Comparison of ENCODE assay signal across 16 cellular contexts in genomic region chr2:142716463-142717242, GRCh38.
A peak's percentile ranks its signal among the peaks of the same experiment; 100 is the strongest.
DNase-seq lines count a peak whose midpoint lies in the region; TF ChIP-seq lines count a peak whose summit lies in the region.
"Had no signal": no experiment of that assay in that cellular context is flagged by ENCODE, and none has a peak within 500 bp of the region (broad histone marks: within the 10 kb centered on the region; RNA-seq: fewer than 3 reads in every experiment).

No MANE protein-coding gene starts in this region.

- H3K4me1 ChIP-seq in iPS DF 6.9 (ENCODE audit: control insufficient read depth, insufficient read depth, low read length) (0 out of 2 replicates have a peak, but pooled peaks cover 1% of the 10 kb centered on the region), esophagus muscularis mucosa (no peaks in the 10 kb centered on the region)
- H3K4me1 ChIP-seq: adrenal gland, HAP-1 had no signal

- H3K9me3 Mint-ChIP-seq in activated CD4-positive, alpha-beta memory T cell treated with anti-CD3 and anti-CD28 coated beads for 36 hours = peaks cover 3% of the 10 kb centered on the region
- H3K9me3 Mint-ChIP-seq: activated T-cell treated with anti-CD3 and anti-CD28 coated beads, Interleukin-2, amount 50 U/mL, for 24 hours had no signal

- no peak for TF ChIP-seq CTCF in esophagus muscularis mucosa (IDR thresholded peaks at IDR 0.05)

- H3K27ac Mint-ChIP-seq in activated CD4-positive, alpha-beta memory T cell treated with anti-CD3 and anti-CD28 coated beads for 36 hours = no peak overlapping the region
- H3K27ac Mint-ChIP-seq: activated T-cell treated with anti-CD3 and anti-CD28 coated beads, Interleukin-2, amount 50 U/mL, for 24 hours; CD4-positive, alpha-beta memory T cell; stimulated activated naive CD8-positive, alpha-beta T cell treated with anti-CD3 and anti-CD28 coated beads, Interleukin-15, Interleukin-2, amounts not matched to agents 100 ng/mL and 50 ng/mL, for 24 hours; T-cell had no signal

- WGBS in iPS DF 6.9 (ENCODE audit: insufficient coverage, insufficient read length) = no CpG with 5 or more reads among the region's 6 CpGs
- 71% methylated on average over 6 of the region's 6 CpGs for WGBS in esophagus muscularis mucosa

- no peaks in the 10 kb centered on the region for H3K27me3 Mint-ChIP-seq in activated CD4-positive, alpha-beta memory T cell treated with anti-CD3 and anti-CD28 coated beads for 36 hours
- H3K27me3 Mint-ChIP-seq: activated T-cell treated with anti-CD3 and anti-CD28 coated beads, Interleukin-2, amount 50 U/mL, for 24 hours; CD4-positive, alpha-beta memory T cell; stimulated activated naive CD8-positive, alpha-beta T cell treated with anti-CD3 and anti-CD28 coated beads, Interleukin-15, Interleukin-2, amounts not matched to agents 100 ng/mL and 50 ng/mL, for 24 hours; T-cell had no signal

- H3K4me1 Mint-ChIP-seq in activated CD4-positive, alpha-beta memory T cell treated with anti-CD3 and anti-CD28 coated beads for 36 hours (ENCODE audit: low read depth) = no peaks in the 10 kb centered on the region
- H3K4me1 Mint-ChIP-seq: CD4-positive, alpha-beta memory T cell; T-cell had no signal

- no peaks in the 10 kb centered on the region for H3K36me3 Mint-ChIP-seq in activated CD4-positive, alpha-beta memory T cell treated with anti-CD3 and anti-CD28 coated beads for 36 hours
- H3K36me3 Mint-ChIP-seq: CD4-positive, alpha-beta memory T cell; T-cell had no signal

- CTCF ChIA-PET in activated CD4-positive, alpha-beta memory T cell treated with anti-CD3 and anti-CD28 coated beads for 36 hours (lab: Charles Lee) = no interaction called here

- H3K4me3 ChIP-seq in iPS DF 6.9 (ENCODE audit: low read length) (no peak overlapping the region), esophagus muscularis mucosa (no peak overlapping the region)
- H3K4me3 ChIP-seq: adrenal gland, HAP-1 had no signal

- no peak overlapping the region for H3K4me3 Mint-ChIP-seq in activated CD4-positive, alpha-beta memory T cell treated with anti-CD3 and anti-CD28 coated beads for 36 hours
- H3K4me3 Mint-ChIP-seq: activated T-cell treated with anti-CD3 and anti-CD28 coated beads, Interleukin-2, amount 50 U/mL, for 24 hours; CD4-positive, alpha-beta memory T cell; stimulated activated naive CD8-positive, alpha-beta T cell treated with anti-CD3 and anti-CD28 coated beads, Interleukin-15, Interleukin-2, amounts not matched to agents 100 ng/mL and 50 ng/mL, for 24 hours; T-cell had no signal

- H3K27me3 ChIP-seq in iPS DF 6.9 (ENCODE audit: control insufficient read depth, insufficient read depth, low read length) (no peaks in the 10 kb centered on the region), esophagus muscularis mucosa (no peaks in the 10 kb centered on the region)
- H3K27me3 ChIP-seq: adrenal gland had no signal

- no peak for TF ChIP-seq EP300 in esophagus muscularis mucosa (IDR thresholded peaks at IDR 0.05)

- POLR2A ChIA-PET in activated CD4-positive, alpha-beta memory T cell treated with anti-CD3 and anti-CD28 coated beads for 36 hours (lab: Charles Lee) = no interaction called here

- DNase-seq in LHCN-M2 (ENCODE audit: low read depth) (peak; percentile 61), brain pericyte (ENCODE audit: low read depth, low spot score) (peak; percentile 26), iPS DF 6.9 (ENCODE audit: low read depth, low spot score) (peak; percentile 18), stromal cell of bone marrow (ENCODE audit: low read depth) (peak; percentile 71), NCI-H748 (lab: John Stamatoyannopoulos, UW; ENCODE audit: unreplicated experiment) (no peak), esophagus muscularis mucosa (ENCODE audit: extremely low spot score) (no peak)
- DNase-seq in activated CD4-positive, alpha-beta memory T cell treated with anti-CD3 and anti-CD28 coated beads for 36 hours = no peak
- DNase-seq: activated T-cell treated with anti-CD3 and anti-CD28 coated beads, Interleukin-2, amount 50 U/mL, for 24 hours; CD4-positive, alpha-beta memory T cell; MV-4-11; NCI-H2227 treated with DMSO at 0.1 percent for 48 hours; retina; T-cell had no signal

- H3K27ac ChIP-seq in iPS DF 6.9 (ENCODE audit: low read length) (no peak overlapping the region), esophagus muscularis mucosa (replicated peaks in 1 of 4) (peak overlapping the region in 2 of 4 donors; percentile 38 to 50)
- H3K27ac ChIP-seq: adrenal gland had no signal

- intact Hi-C loops in esophagus muscularis mucosa (cut with DNase I) = no loop called here
- intact Hi-C loops in activated CD4-positive, alpha-beta memory T cell treated with anti-CD3 and anti-CD28 coated beads for 36 hours (cut with micrococcal nuclease) = no loop called here

- H3K36me3 ChIP-seq in iPS DF 6.9 (ENCODE audit: control insufficient read depth, insufficient read depth, low read length) (no peaks in the 10 kb centered on the region), esophagus muscularis mucosa (no peaks in the 10 kb centered on the region)
- H3K36me3 ChIP-seq: adrenal gland, HAP-1 had no signal

- TF ChIP-seq POLR2A in esophagus muscularis mucosa (IDR thresholded peaks at IDR 0.05; ENCODE audit: low read depth) = no peak

- H3K9me3 ChIP-seq in iPS DF 6.9 (ENCODE audit: control insufficient read depth, insufficient read depth, low read length) (no peaks in the 10 kb centered on the region), esophagus muscularis mucosa (no peaks in the 10 kb centered on the region)
- H3K9me3 ChIP-seq: adrenal gland, HAP-1 had no signal

Comparison
In these comparisons a context has a peak if more than half of its experiments do, and no peak if none do; other contexts are left out.
1. DNase-seq: peak in LHCN-M2 (single experiment), brain pericyte (single experiment), iPS DF 6.9 (single experiment) and stromal cell of bone marrow (single experiment); none in NCI-H748 (single experiment), esophagus muscularis mucosa (single experiment) and activated CD4-positive, alpha-beta memory T cell treated with anti-CD3 and anti-CD28 coated beads for 36 hours (single experiment).